Comparison of ENCODE assay signal across 9 cellular contexts in the genomic region with DNA sequence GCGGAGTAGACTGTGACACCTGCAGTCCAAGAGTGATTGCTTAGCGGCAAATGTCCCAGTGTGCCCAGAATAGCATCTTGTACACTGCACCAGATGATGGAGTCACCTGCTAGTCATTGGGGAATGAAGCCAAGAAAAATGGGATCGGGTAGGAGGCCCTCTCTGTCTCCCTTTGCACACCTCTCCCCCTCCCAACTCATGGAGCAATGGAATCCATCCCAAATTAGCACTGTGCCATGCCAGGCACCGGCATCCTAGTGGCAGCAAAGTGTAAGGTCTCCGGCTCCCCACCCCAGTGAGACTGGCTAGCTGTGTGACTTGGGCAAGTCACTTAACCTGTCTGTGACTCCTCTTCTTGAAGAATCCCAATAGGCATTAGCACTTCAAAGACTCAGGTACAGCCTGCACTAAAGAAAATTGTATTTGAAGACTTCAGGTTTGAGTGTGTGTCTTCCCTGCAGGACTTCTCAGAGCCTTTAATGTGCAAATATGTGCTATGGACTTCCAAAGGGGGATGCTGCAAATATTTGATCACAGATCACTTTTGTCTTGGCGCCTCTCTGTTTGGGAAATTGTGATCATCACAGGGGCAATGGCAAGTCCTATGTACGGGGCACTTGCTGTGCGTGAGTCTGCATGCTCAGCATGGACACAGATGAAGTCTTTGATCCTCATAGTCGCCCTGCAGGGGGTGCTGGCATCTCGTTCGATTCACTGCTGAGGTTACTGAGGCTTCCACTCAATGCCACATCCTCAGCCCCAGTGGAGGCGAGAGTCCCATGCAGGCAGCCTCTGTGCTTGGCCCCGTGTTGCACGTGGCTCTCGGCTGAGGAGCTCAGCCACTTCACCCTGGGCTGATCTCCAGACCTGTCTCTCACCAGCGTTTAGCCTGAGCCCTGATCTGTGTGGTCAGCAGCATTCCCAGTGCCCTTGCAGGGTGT.
DNase-seq lines count a peak whose midpoint lies in the region; ATAC-seq and TF ChIP-seq lines count a peak whose summit lies in the region.
"Had no signal": no experiment of that assay in that cellular context is flagged by ENCODE, and none has a peak within 500 bp of the region (broad histone marks: within the 10 kb centered on the region; RNA-seq: fewer than 3 reads in every experiment).

No MANE protein-coding gene starts in this region.

- POLR2A ChIA-PET in A673 (lab: Charles Lee; ENCODE audit: low non-redundant PET) = no interaction called here

- no peak overlapping the region for H3K27ac ChIP-seq in A673 (ENCODE audit: low read depth, low read length, poor library complexity, severe bottlenecking)

- no peaks in the 10 kb centered on the region for H3K9me3 ChIP-seq in A673 (ENCODE audit: low read depth, low read length, poor library complexity, severe bottlenecking)
- H3K9me3 ChIP-seq in T-helper 17 cell (ENCODE audit: control insufficient read depth, low read length, poor library complexity, severe bottlenecking) = no peaks in the 10 kb centered on the region

- H3K36me3 ChIP-seq in A673 (ENCODE audit: insufficient read depth, low read length, poor library complexity, severe bottlenecking) = no peaks in the 10 kb centered on the region

- H3K4me3 ChIP-seq in A673 (ENCODE audit: low read depth, low read length, poor library complexity, severe bottlenecking) = no peak overlapping the region

- CTCF ChIA-PET in A673 (lab: Charles Lee) = no interaction called here

- intact Hi-C loops in A673 (cut with micrococcal nuclease; ENCODE audit: unreplicated experiment) = no loop called here

- no peaks in the 10 kb centered on the region for H3K4me1 ChIP-seq in A673 (ENCODE audit: insufficient read depth, low read length, poor library complexity, severe bottlenecking)

- peaks cover 38% of the 10 kb centered on the region for H3K27me3 ChIP-seq in A673 (replicated peaks; ENCODE audit: insufficient read depth, low read depth, low read length, poor library complexity)

- DNase-seq in A673 (ENCODE audit: low spot score) (peak; percentile 11), ELF-1 (ENCODE audit: low read depth, low spot score) (peak; percentile 62), NCI-H2196 (lab: John Stamatoyannopoulos, UW; ENCODE audit: unreplicated experiment) (peak; percentile 19), globus pallidus (ENCODE audit: low spot score) (peak; percentile 32), T-helper 17 cell (no peak), NCI-H2227 treated with DMSO at 0.1 percent for 48 hours (lab: John Stamatoyannopoulos, UW) (no peak), cortex of kidney (lab: John Stamatoyannopoulos, UW) (no peak)
- DNase-seq: naive B cell had no signal

- ATAC-seq in T-helper 17 cell (no peak), GM21737 (IDR thresholded peaks at IDR 0.05; ENCODE audit: unreplicated experiment) (no peak)

- TF ChIP-seq CTCF in A673 (conservative IDR thresholded peaks at IDR 0.05; ENCODE audit: low read depth, low read length) = 0 out of 2 replicates have a peak, but pooled peaks have one; percentile 13

- BruUV-seq in A673 (replicated peaks; lab: Mats Ljungman, UMichigan) = no TSS peak

- H3K27ac Mint-ChIP-seq in T-helper 17 cell = no peak overlapping the region
- H3K27ac Mint-ChIP-seq: naive B cell had no signal

- H3K4me3 Mint-ChIP-seq in T-helper 17 cell = no peak overlapping the region
- H3K4me3 Mint-ChIP-seq: naive B cell had no signal

- H3K27me3 Mint-ChIP-seq in T-helper 17 cell = peaks cover 64% of the 10 kb centered on the region

- peaks cover 2% of the 10 kb centered on the region for H3K36me3 Mint-ChIP-seq in T-helper 17 cell (ENCODE audit: low read depth)
- H3K36me3 Mint-ChIP-seq: naive B cell had no signal

- no peaks in the 10 kb centered on the region for H3K4me1 Mint-ChIP-seq in T-helper 17 cell

Comparison
In these comparisons a context has a peak if more than half of its experiments do, and no peak if none do; other contexts are left out.
1. DNase-seq: peak in A673 (single experiment), ELF-1 (single experiment), NCI-H2196 (single experiment) and globus pallidus (single experiment); none in T-helper 17 cell (0 of 3), NCI-H2227 treated with DMSO at 0.1 percent for 48 hours (single experiment) and cortex of kidney (single experiment).